ENCODE assay signal across 8 cellular contexts in the genomic region with DNA sequence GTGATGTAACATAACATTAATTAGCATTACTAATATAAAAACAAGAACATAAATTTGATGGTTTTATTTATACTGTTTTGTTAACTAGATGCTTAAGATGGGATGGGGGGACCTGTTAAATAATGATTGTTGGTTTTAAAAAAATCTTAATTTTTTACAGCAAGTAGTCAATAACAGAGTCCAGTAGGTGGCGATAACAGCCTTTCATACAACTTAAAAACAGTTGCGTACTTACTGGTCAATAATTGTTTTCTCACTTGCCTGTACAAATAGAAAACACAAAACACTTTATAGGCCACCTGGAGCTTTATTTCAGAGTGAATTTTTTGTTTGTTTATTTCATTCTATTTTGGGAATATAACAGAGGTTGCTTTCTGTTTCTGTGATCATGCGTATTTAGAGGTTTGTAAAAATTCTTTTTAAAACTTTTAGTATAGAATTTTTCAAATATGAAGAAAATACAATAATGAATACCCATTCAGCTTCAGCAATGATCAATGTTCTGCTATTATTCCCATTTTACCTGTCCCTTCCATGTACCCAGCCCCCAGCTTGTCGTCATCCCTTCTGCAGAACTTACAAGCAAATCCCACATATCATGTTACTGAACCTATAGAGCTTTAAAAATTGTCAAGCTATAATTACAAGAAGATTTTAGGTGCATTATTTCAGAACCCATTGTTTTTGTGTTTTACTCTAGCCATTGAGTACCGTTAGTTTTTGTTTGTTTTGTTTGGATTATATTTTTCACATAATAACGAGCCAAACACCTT.
A peak's percentile ranks its signal among the peaks of the same experiment; 100 is the strongest.
DNase-seq lines count a peak whose midpoint lies in the region; ATAC-seq, FAIRE-seq and TF ChIP-seq lines count a peak whose summit lies in the region.

No MANE protein-coding gene starts in this region.

- H3K36me3 Mint-ChIP-seq in activated CD4-positive, alpha-beta memory T cell treated with anti-CD3 and anti-CD28 coated beads for 36 hours, result peaks cover 1% of the 10 kb centered on the region

- peaks cover 8% of the 10 kb centered on the region for H3K4me1 Mint-ChIP-seq in activated CD4-positive, alpha-beta memory T cell treated with anti-CD3 and anti-CD28 coated beads for 36 hours (ENCODE audit: low read depth)

- intact Hi-C loops in sciatic nerve (cut with DNase I), result no loop called here
- intact Hi-C loops in activated CD4-positive, alpha-beta memory T cell treated with anti-CD3 and anti-CD28 coated beads for 36 hours (cut with micrococcal nuclease), result loop anchor here (1.0 to 5.0 kb wide), 4 partner anchors 98 to 905 kb away; partner anchors contain the start of gene FRAS1

- POLR2A ChIA-PET in activated CD4-positive, alpha-beta memory T cell treated with anti-CD3 and anti-CD28 coated beads for 36 hours (lab: Charles Lee), result no interaction called here

- FAIRE-seq in A204.1 (lab: Jason Lieb, UNC) (peak; percentile 94), frontal cortex (lab: Jason Lieb, UNC) (peak; percentile 48)

- TF ChIP-seq CTCF in GM12873 (IDR thresholded peaks at IDR 0.05; ENCODE audit: insufficient read depth, low read depth, low read length, missing control alignments), result peak; percentile 51

- CTCF ChIA-PET in activated CD4-positive, alpha-beta memory T cell treated with anti-CD3 and anti-CD28 coated beads for 36 hours (lab: Charles Lee), result interaction anchor here (0.7 to 1.8 kb wide), 10 partner anchors 8 to 917 kb away, joined by 3 to 7 read pairs (median 4); no protein-coding TSS in a partner anchor

- DNase-seq in NCI-H128 (lab: John Stamatoyannopoulos, UW; ENCODE audit: unreplicated experiment) (peak; percentile 31), SW480 (ENCODE audit: low spot score) (peak; percentile 66), frontal cortex (ENCODE audit: low spot score in 2 of 2) (peak in 1 of 2 donors; percentile 14), sciatic nerve (ENCODE audit: low spot score) (no peak)
- DNase-seq in activated CD4-positive, alpha-beta memory T cell treated with anti-CD3 and anti-CD28 coated beads for 36 hours, result no peak

- ATAC-seq in sciatic nerve (peak; percentile 34), GM18909 (IDR thresholded peaks at IDR 0.05; ENCODE audit: poor library complexity, unreplicated experiment) (no peak)

- H3K27me3 Mint-ChIP-seq in activated CD4-positive, alpha-beta memory T cell treated with anti-CD3 and anti-CD28 coated beads for 36 hours, result no peaks in the 10 kb centered on the region

- H3K9me3 Mint-ChIP-seq in activated CD4-positive, alpha-beta memory T cell treated with anti-CD3 and anti-CD28 coated beads for 36 hours, result no peaks in the 10 kb centered on the region

- H3K27ac Mint-ChIP-seq in activated CD4-positive, alpha-beta memory T cell treated with anti-CD3 and anti-CD28 coated beads for 36 hours, result no peak overlapping the region

- no peak overlapping the region for H3K4me3 Mint-ChIP-seq in activated CD4-positive, alpha-beta memory T cell treated with anti-CD3 and anti-CD28 coated beads for 36 hours

Comparison
In these comparisons a context has a peak if more than half of its experiments do, and no peak if none do; other contexts are left out.
1. DNase-seq: peak in NCI-H128 (single experiment) and SW480 (single experiment); none in sciatic nerve (single experiment) and activated CD4-positive, alpha-beta memory T cell treated with anti-CD3 and anti-CD28 coated beads for 36 hours (single experiment).